8 cellular contexts compared by ENCODE assay signal in genomic region chr10:73729781-73730152, GRCh38. TPM values are rescaled to one million over a fixed set of nuclear protein-coding genes. Genes with fewer than 3 reads are reported as not detected.
DNase-seq lines count a peak whose midpoint lies in the region; ATAC-seq and TF ChIP-seq lines count a peak whose summit lies in the region.
"Not testable (repeated sequence)": the region's sequence is repeated elsewhere in the genome, so short reads cannot be mapped to it uniquely, and the experiment has no call there.

No MANE protein-coding gene starts in this region.

- peak overlapping the region; percentile 78 to 81 for H3K4me3 ChIP-seq in CD4-positive, alpha-beta memory T cell (ENCODE audit: low read length in 2 of 2)
- H3K4me3 ChIP-seq in endocrine pancreas (ENCODE audit: control insufficient read depth, insufficient read depth, low read length): peak overlapping the region; percentile 95
- peak overlapping the region; percentile 85 for H3K4me3 ChIP-seq in kidney epithelial cell (ENCODE audit: low read depth, low read length)

- POLR2A ChIA-PET in CD4-positive, alpha-beta memory T cell (lab: Charles Lee; ENCODE audit: partially characterized antibody): interaction anchor here (1.1 to 3.2 kb wide), 13 partner anchors 12 to 238 kb away, joined by 3 to 79 read pairs (median 8); partner anchors contain the start of genes CHCHD1, PPP3CB, SEC24C and ZSWIM8

- not testable (repeated sequence) for H3K9me3 Mint-ChIP-seq in CD4-positive, alpha-beta memory T cell; T-helper 1 cell treated with Interleukin-12 subunit alpha and Interleukin-12 subunit beta and Interleukin-4 antibody, amounts not matched to agents 30 μg/mL and 1 μg/mL, for 36 hours; progenitor cell of endocrine pancreas (ENCODE audit: low read depth)

- ATAC-seq in stimulated activated naive CD8-positive, alpha-beta T cell treated with anti-CD3 and anti-CD28 coated beads, Interleukin-15, Interleukin-2, amounts not matched to agents 100 U/mL and 50 U/mL, for 24 hours: peak; percentile 58

- peak overlapping the region; percentile 98 to 100 (median 100) for H3K4me3 Mint-ChIP-seq in CD4-positive, alpha-beta memory T cell
- peak overlapping the region; percentile 99 for H3K4me3 Mint-ChIP-seq in T-helper 1 cell treated with Interleukin-12 subunit alpha and Interleukin-12 subunit beta and Interleukin-4 antibody, amounts not matched to agents 30 μg/mL and 1 μg/mL, for 36 hours
- H3K4me3 Mint-ChIP-seq in progenitor cell of endocrine pancreas (ENCODE audit: low read depth): peak overlapping the region; percentile 99

- peak in 1 of 5 donors; percentile 77 for DNase-seq in CD4-positive, alpha-beta memory T cell
- peak; percentile 56 for DNase-seq in activated naive CD4-positive, alpha-beta T cell treated with Interleukin-2 at 50 U/mL for 16 hours
- not testable (repeated sequence) for DNase-seq in kidney epithelial cell (ENCODE audit: low read depth); progenitor cell of endocrine pancreas (ENCODE audit: low spot score, unreplicated experiment)
- peak; percentile 37 for DNase-seq in stimulated activated naive CD8-positive, alpha-beta T cell treated with anti-CD3 and anti-CD28 coated beads, Interleukin-15, Interleukin-2, amounts not matched to agents 100 U/mL and 50 U/mL, for 24 hours

- H3K36me3 ChIP-seq in CD4-positive, alpha-beta memory T cell (ENCODE audit: insufficient read depth, low read length): peaks cover 15% of the 10 kb centered on the region
- H3K36me3 ChIP-seq in KOPT-K1 (ENCODE audit: insufficient read depth, low read length): peaks cover 37% of the 10 kb centered on the region
- H3K36me3 ChIP-seq in endocrine pancreas (ENCODE audit: control insufficient read depth, insufficient read depth, low read length); kidney epithelial cell (ENCODE audit: control insufficient read depth, insufficient read depth, low read length): not testable (repeated sequence)

- intact Hi-C loops in CD4-positive, alpha-beta memory T cell (cut with micrococcal nuclease): loop anchor here (1.0 to 5.0 kb wide), 5 partner anchors 15 to 232 kb away; partner anchors contain the start of genes NDST2, PPP3CB, SEC24C and ZSWIM8

- H3K27ac ChIP-seq in CD4-positive, alpha-beta memory T cell (ENCODE audit: low read depth, low read length): peak overlapping the region; percentile 78
- H3K27ac ChIP-seq in KOPT-K1 (ENCODE audit: low read depth, low read length, poor library complexity, severe bottlenecking): peak overlapping the region; percentile 84

- H3K9me3 ChIP-seq in CD4-positive, alpha-beta memory T cell (ENCODE audit: control insufficient read depth in 1 of 2, low read length in 2 of 2); KOPT-K1 (ENCODE audit: insufficient read depth, low read length, poor library complexity, severe bottlenecking); endocrine pancreas (ENCODE audit: control insufficient read depth, low read length): not testable (repeated sequence)

- not testable (repeated sequence) for H3K27me3 Mint-ChIP-seq in CD4-positive, alpha-beta memory T cell; T-helper 1 cell treated with Interleukin-12 subunit alpha and Interleukin-12 subunit beta and Interleukin-4 antibody, amounts not matched to agents 30 μg/mL and 1 μg/mL, for 36 hours (ENCODE audit: low read depth); progenitor cell of endocrine pancreas

- peak overlapping the region; percentile 75 for H3K9ac ChIP-seq in endocrine pancreas (ENCODE audit: control insufficient read depth, insufficient read depth, low read length)

- H3K4me1 ChIP-seq in CD4-positive, alpha-beta memory T cell (ENCODE audit: insufficient read depth, low read length): peaks cover 15% of the 10 kb centered on the region
- not testable (repeated sequence) for H3K4me1 ChIP-seq in endocrine pancreas (ENCODE audit: control insufficient read depth, insufficient read depth, low read length)

- H3K27me3 ChIP-seq in CD4-positive, alpha-beta memory T cell (ENCODE audit: insufficient read depth, low read length); endocrine pancreas (ENCODE audit: control insufficient read depth, insufficient read depth, low read length); kidney epithelial cell (ENCODE audit: control insufficient read depth, insufficient read depth, low read length): not testable (repeated sequence)

- peak overlapping the region; percentile 97 to 100 (median 98) for H3K27ac Mint-ChIP-seq in CD4-positive, alpha-beta memory T cell
- peak overlapping the region; percentile 98 for H3K27ac Mint-ChIP-seq in T-helper 1 cell treated with Interleukin-12 subunit alpha and Interleukin-12 subunit beta and Interleukin-4 antibody, amounts not matched to agents 30 μg/mL and 1 μg/mL, for 36 hours
- peak overlapping the region; percentile 97 for H3K27ac Mint-ChIP-seq in progenitor cell of endocrine pancreas

- H3K36me3 Mint-ChIP-seq in CD4-positive, alpha-beta memory T cell: peaks cover 16 to 39% of the 10 kb centered on the region in 2 donors
- peaks cover 17% of the 10 kb centered on the region for H3K36me3 Mint-ChIP-seq in T-helper 1 cell treated with Interleukin-12 subunit alpha and Interleukin-12 subunit beta and Interleukin-4 antibody, amounts not matched to agents 30 μg/mL and 1 μg/mL, for 36 hours (ENCODE audit: low read depth)
- H3K36me3 Mint-ChIP-seq in progenitor cell of endocrine pancreas (ENCODE audit: insufficient read depth): not testable (repeated sequence)

- TF ChIP-seq CTCF in kidney epithelial cell (IDR thresholded peaks at IDR 0.05; ENCODE audit: insufficient read depth, low read length, poor library complexity, severe bottlenecking); progenitor cell of endocrine pancreas (IDR thresholded peaks at IDR 0.05; ENCODE audit: unreplicated experiment): not testable (repeated sequence)

- CTCF ChIA-PET in CD4-positive, alpha-beta memory T cell (lab: Charles Lee; ENCODE audit: partially characterized antibody): interaction anchor here (2.0 kb wide), 1 partner anchor 81 kb away, joined by 6 read pairs; no protein-coding TSS in a partner anchor

- H3K4me1 Mint-ChIP-seq in CD4-positive, alpha-beta memory T cell: peaks cover 10 to 35% (median 20%) of the 10 kb centered on the region in 4 donors
- H3K4me1 Mint-ChIP-seq in T-helper 1 cell treated with Interleukin-12 subunit alpha and Interleukin-12 subunit beta and Interleukin-4 antibody, amounts not matched to agents 30 μg/mL and 1 μg/mL, for 36 hours (ENCODE audit: low read depth): peaks cover 12% of the 10 kb centered on the region
- not testable (repeated sequence) for H3K4me1 Mint-ChIP-seq in progenitor cell of endocrine pancreas (ENCODE audit: low read depth)

RNA-seq across cellular contexts. Expression of gene SEC24C, which starts 14.4 kb away (rescaled TPM):
- 100 to 1,000 TPM; 126 to 127 TPM for total RNA-seq in CD4-positive, alpha-beta memory T cell
- polyA plus RNA-seq in CD4-positive, alpha-beta memory T cell: 10 to 100 TPM; 32.5 to 68.6 TPM
- total RNA-seq in kidney epithelial cell (61.0 and 70.9 TPM in 2 replicates), progenitor cell of endocrine pancreas (93.0 and 96.5 TPM in 2 replicates)

RNA-seq across cellular contexts. Expression of gene AGAP5, which starts 31.9 kb away (rescaled TPM):
- total RNA-seq in CD4-positive, alpha-beta memory T cell: 10 to 100 TPM; 13.6 to 15.3 TPM
- polyA plus RNA-seq in CD4-positive, alpha-beta memory T cell: under 1 TPM in 1 of 2 donors, not detected in 1; 0.15 TPM
- total RNA-seq in kidney epithelial cell (2.6 and 2.9 TPM in 2 replicates), progenitor cell of endocrine pancreas (15.5 and 17.3 TPM in 2 replicates)

RNA-seq across cellular contexts. Expression of gene CHCHD1, which starts 52.1 kb away (rescaled TPM):
- 10 to 100 TPM; 21.8 to 24.0 TPM for total RNA-seq in CD4-positive, alpha-beta memory T cell
- 10 to 100 TPM; 33.1 to 56.0 TPM for polyA plus RNA-seq in CD4-positive, alpha-beta memory T cell
- total RNA-seq in kidney epithelial cell: 41.8 and 46.8 TPM in 2 replicates
- 36.0 and 38.8 TPM in 2 replicates for total RNA-seq in progenitor cell of endocrine pancreas

RNA-seq across cellular contexts. Expression of gene ZSWIM8, which starts 55.6 kb away (rescaled TPM):
- 100 to 1,000 TPM in 1 of 2 experiments, 10 to 100 TPM in 1; 93.3 to 100 TPM for total RNA-seq in CD4-positive, alpha-beta memory T cell
- 10 to 100 TPM in 1 of 2 donors, 1 to 10 TPM in 1; 4.5 to 24.6 TPM for polyA plus RNA-seq in CD4-positive, alpha-beta memory T cell
- total RNA-seq in kidney epithelial cell: 66.7 and 90.8 TPM in 2 replicates
- total RNA-seq in progenitor cell of endocrine pancreas: 122 and 144 TPM in 2 replicates
